ENCODE assay signal across 8 cellular contexts in the genomic region with DNA sequence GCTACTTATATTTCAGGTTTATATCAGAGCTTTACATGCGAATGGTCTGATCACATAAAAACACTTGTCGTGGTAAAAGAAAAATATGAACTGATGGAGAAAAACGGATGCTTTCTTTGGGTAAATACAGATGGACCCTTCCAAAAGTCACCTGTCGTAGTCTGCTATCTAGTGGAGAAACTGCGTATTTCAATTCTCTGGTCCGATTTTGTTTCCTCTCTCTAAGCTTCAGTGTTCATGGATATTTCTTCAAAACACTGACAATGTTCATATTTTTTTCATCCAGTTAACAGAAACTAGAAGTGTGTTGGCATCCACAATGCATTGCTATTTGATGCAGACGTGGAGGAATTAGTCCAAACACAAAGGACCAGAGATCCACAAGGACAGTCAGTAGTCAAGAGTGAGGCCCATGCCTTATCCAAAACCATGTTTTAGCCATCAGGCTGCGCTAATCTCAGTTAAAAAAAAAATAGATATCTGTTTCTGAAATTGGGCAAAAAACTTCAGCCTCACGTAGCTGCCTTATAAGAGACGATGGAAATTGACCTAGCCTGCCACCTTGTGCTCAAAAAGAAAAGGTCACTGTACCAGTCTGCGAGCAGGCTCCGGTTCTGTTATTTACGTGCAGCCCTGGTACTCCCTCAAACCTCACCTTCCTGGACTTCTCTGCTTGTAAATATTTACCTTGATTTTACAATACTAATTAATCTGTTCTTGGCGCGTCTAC. TPM values are rescaled to one million over a fixed set of nuclear protein-coding genes. Genes with fewer than 3 reads are reported as not detected.
DNase-seq lines count a peak whose midpoint lies in the region; ATAC-seq and TF ChIP-seq lines count a peak whose summit lies in the region.

No MANE protein-coding gene starts in this region.

- H3K4me1 ChIP-seq in iPS-15b (ENCODE audit: control insufficient read depth, insufficient read depth, low read length), result peaks cover 8% of the 10 kb centered on the region

- peak; percentile 80 for ATAC-seq in GM21390 (IDR thresholded peaks at IDR 0.05; ENCODE audit: unreplicated experiment)
- peak; percentile 90 for ATAC-seq in sciatic nerve

- no peak overlapping the region for H3K9ac ChIP-seq in iPS-15b (ENCODE audit: low read depth, low read length)

- no peaks in the 10 kb centered on the region for H3K9me3 ChIP-seq in iPS-15b (ENCODE audit: control insufficient read depth, insufficient read depth, low read length)

- H3K4me3 ChIP-seq in astrocyte of the spinal cord (ENCODE audit: low read depth, low read length), result peak overlapping the region; percentile 4
- peak overlapping the region; percentile 14 for H3K4me3 ChIP-seq in iPS-15b (ENCODE audit: low read depth, low read length)

- peak; percentile 70 for TF ChIP-seq CTCF in astrocyte of the spinal cord (IDR thresholded peaks at IDR 0.05; ENCODE audit: low read depth, low read length)

- in situ Hi-C loops in astrocyte of the spinal cord (cut with HindIII; ENCODE audit: low sequenced_read_pairs), result no loop called here

- no peaks in the 10 kb centered on the region for H3K27me3 ChIP-seq in iPS-15b (ENCODE audit: control insufficient read depth, insufficient read depth, low read length)

- intact Hi-C loops in sciatic nerve (cut with DNase I), result no loop called here

- H3K36me3 ChIP-seq in iPS-15b (ENCODE audit: control insufficient read depth, insufficient read depth, low read length), result no peaks in the 10 kb centered on the region

- DNase-seq in EH (ENCODE audit: low read depth), result peak; percentile 72
- DNase-seq in HuH-7 (ENCODE audit: low spot score), result peak; percentile 34
- peak; percentile 78 for DNase-seq in RKO (ENCODE audit: low spot score)
- peak; percentile 66 for DNase-seq in astrocyte of the spinal cord (ENCODE audit: low read depth, low spot score)
- peak; percentile 67 for DNase-seq in sciatic nerve (ENCODE audit: low spot score)
- DNase-seq in activated effector memory CD4-positive, alpha-beta T cell treated with anti-CD3 and anti-CD28 coated beads, Interleukin-2, amount 50 U/mL, for 16 hours, result no peak

RNA-seq across cellular contexts. Expression of gene MEPE, which starts 16.0 kb away (rescaled TPM):
- not detected for total RNA-seq in sciatic nerve

RNA-seq across cellular contexts. Expression of gene IBSP, which starts 49.4 kb away (rescaled TPM):
- not detected for total RNA-seq in sciatic nerve
